Comparison of ENCODE assay signal across 13 cellular contexts in genomic region chr1:209653915-209654351, GRCh38. TPM values are rescaled to one million over a fixed set of nuclear protein-coding genes. Genes with fewer than 3 reads are reported as not detected.
A peak's percentile ranks its signal among the peaks of the same experiment; 100 is the strongest.
DNase-seq lines count a peak whose midpoint lies in the region; TF ChIP-seq lines count a peak whose summit lies in the region.
"Had no signal": no experiment of that assay in that cellular context is flagged by ENCODE, and none has a peak within 500 bp of the region (broad histone marks: within the 10 kb centered on the region; RNA-seq: fewer than 3 reads in every experiment).

No MANE protein-coding gene starts in this region.

- H3K4me3 Mint-ChIP-seq in activated CD4-positive, alpha-beta T cell treated with anti-CD3 and anti-CD28 coated beads, Interleukin-2, amount 10 ng/mL, durations not matched to agents 7 days and 5 days: no peak overlapping the region
- H3K4me3 Mint-ChIP-seq in type B pancreatic cell (peak overlapping the region; percentile 68), glutamatergic neuron (ENCODE audit: unreplicated experiment) (no peak overlapping the region)
- H3K4me3 Mint-ChIP-seq: naive B cell had no signal

- no peaks in the 10 kb centered on the region for H3K27me3 Mint-ChIP-seq in activated CD4-positive, alpha-beta T cell treated with anti-CD3 and anti-CD28 coated beads, Interleukin-2, amount 10 ng/mL, durations not matched to agents 7 days and 5 days
- peaks cover 28% of the 10 kb centered on the region for H3K27me3 Mint-ChIP-seq in type B pancreatic cell
- H3K27me3 Mint-ChIP-seq in glutamatergic neuron (ENCODE audit: unreplicated experiment): peaks cover 6% of the 10 kb centered on the region

- H4K20me1 ChIP-seq in hepatocyte (ENCODE audit: insufficient read depth, poor library complexity, severe bottlenecking): no peaks in the 10 kb centered on the region

- no peak for TF ChIP-seq CTCF in hepatocyte (IDR thresholded peaks at IDR 0.05; ENCODE audit: poor library complexity)
- no peak for TF ChIP-seq CTCF in type B pancreatic cell (conservative IDR thresholded peaks at IDR 0.05)
- TF ChIP-seq CTCF in glutamatergic neuron (IDR thresholded peaks at IDR 0.05; ENCODE audit: partially characterized antibody, unreplicated experiment): no peak

- peak overlapping the region; percentile 9 for H3K27ac Mint-ChIP-seq in activated CD4-positive, alpha-beta T cell treated with anti-CD3 and anti-CD28 coated beads, Interleukin-2, amount 10 ng/mL, durations not matched to agents 7 days and 5 days
- peak overlapping the region; percentile 95 for H3K27ac Mint-ChIP-seq in type B pancreatic cell
- H3K27ac Mint-ChIP-seq in glutamatergic neuron (ENCODE audit: unreplicated experiment): no peak overlapping the region

- peak overlapping the region; percentile 70 for H3K4me2 ChIP-seq in hepatocyte

- no peaks in the 10 kb centered on the region for H3K9me2 ChIP-seq in hepatocyte (replicated peaks; ENCODE audit: insufficient read depth)

- DNase-seq in activated CD4-positive, alpha-beta T cell treated with anti-CD3 and anti-CD28 coated beads, Interleukin-2, amount 10 ng/mL, durations not matched to agents 7 days and 5 days: no peak
- no peak for DNase-seq in activated CD4-positive, alpha-beta T cell treated with anti-CD3 and anti-CD28 coated beads, Interleukin-2, amount 50 U/mL, for 1 hour
- peak; percentile 22 for DNase-seq in NCI-H146 (lab: John Stamatoyannopoulos, UW)
- peak; percentile 74 for DNase-seq in hepatocyte (ENCODE audit: low spot score)
- DNase-seq in type B pancreatic cell (ENCODE audit: extremely low spot score, unreplicated experiment): no peak
- no peak for DNase-seq in midbrain (lab: John Stamatoyannopoulos, UW)
- DNase-seq in glutamatergic neuron: no peak
- DNase-seq in NCI-H345 treated with DMSO at 0.1 percent for 48 hours (lab: John Stamatoyannopoulos, UW; ENCODE audit: unreplicated experiment): no peak
- DNase-seq: activated CD4-positive, alpha-beta T cell treated with anti-CD3 and anti-CD28 coated beads for 4 hours; aorta; naive B cell; stimulated activated CD4-positive, alpha-beta T cell treated with anti-CD3 and anti-CD28 coated beads, Interleukin-2, amount 100 ng/mL, for 24 hours; uterus had no signal

- H3K79me2 ChIP-seq in hepatocyte: peaks cover 16% of the 10 kb centered on the region

- CTCF ChIA-PET in activated CD4-positive, alpha-beta T cell treated with anti-CD3 and anti-CD28 coated beads, Interleukin-2, amount 10 ng/mL, durations not matched to agents 7 days and 5 days (lab: Charles Lee): interaction anchor here (0.6 to 2.1 kb wide), 7 partner anchors 11 to 195 kb away, joined by 3 to 10 read pairs (median 3); no protein-coding TSS in a partner anchor

- H3K9me3 ChIP-seq in hepatocyte (ENCODE audit: low read depth): no peaks in the 10 kb centered on the region
- H3K9me3 ChIP-seq: uterus had no signal

- POLR2A ChIA-PET in activated CD4-positive, alpha-beta T cell treated with anti-CD3 and anti-CD28 coated beads, Interleukin-2, amount 10 ng/mL, durations not matched to agents 7 days and 5 days (lab: Charles Lee): no interaction called here

- H3K27ac ChIP-seq in hepatocyte: peak overlapping the region; percentile 97
- H3K27ac ChIP-seq: uterus had no signal

- H3K36me3 ChIP-seq in hepatocyte (replicated peaks; ENCODE audit: insufficient read depth, low read depth): no peaks in the 10 kb centered on the region
- H3K36me3 ChIP-seq: uterus had no signal

- 57% methylated on average over 7 of the region's 7 CpGs for whole genome bisulfite sequencing in hepatocyte (ENCODE audit: low lambda C conversion rate, missing lambda C conversion rate)

- peaks cover 32% of the 10 kb centered on the region for H3K4me1 ChIP-seq in hepatocyte (ENCODE audit: insufficient read depth)
- H3K4me1 ChIP-seq: uterus had no signal

- H2AFZ ChIP-seq in hepatocyte: no peak overlapping the region

- H3K4me1 Mint-ChIP-seq in activated CD4-positive, alpha-beta T cell treated with anti-CD3 and anti-CD28 coated beads, Interleukin-2, amount 10 ng/mL, durations not matched to agents 7 days and 5 days: peaks cover 40% of the 10 kb centered on the region
- peaks cover 45% of the 10 kb centered on the region for H3K4me1 Mint-ChIP-seq in type B pancreatic cell (ENCODE audit: unreplicated experiment)
- peaks cover 20% of the 10 kb centered on the region for H3K4me1 Mint-ChIP-seq in glutamatergic neuron (ENCODE audit: low read depth, unreplicated experiment)

- H3K9me3 Mint-ChIP-seq in activated CD4-positive, alpha-beta T cell treated with anti-CD3 and anti-CD28 coated beads, Interleukin-2, amount 10 ng/mL, durations not matched to agents 7 days and 5 days: no peaks in the 10 kb centered on the region
- peaks cover 4% of the 10 kb centered on the region for H3K9me3 Mint-ChIP-seq in type B pancreatic cell
- peaks cover 3% of the 10 kb centered on the region for H3K9me3 Mint-ChIP-seq in glutamatergic neuron (ENCODE audit: unreplicated experiment)
- H3K9me3 Mint-ChIP-seq: naive B cell had no signal

- H3K36me3 Mint-ChIP-seq in activated CD4-positive, alpha-beta T cell treated with anti-CD3 and anti-CD28 coated beads, Interleukin-2, amount 10 ng/mL, durations not matched to agents 7 days and 5 days (ENCODE audit: low read depth): no peaks in the 10 kb centered on the region
- H3K36me3 Mint-ChIP-seq in type B pancreatic cell (no peaks in the 10 kb centered on the region), glutamatergic neuron (ENCODE audit: unreplicated experiment) (no peaks in the 10 kb centered on the region)
- H3K36me3 Mint-ChIP-seq: naive B cell had no signal

- H3K4me3 ChIP-seq in hepatocyte: no peak overlapping the region
- H3K4me3 ChIP-seq: uterus had no signal

- H3K27me3 ChIP-seq in hepatocyte: no peaks in the 10 kb centered on the region
- H3K27me3 ChIP-seq: uterus had no signal

RNA-seq across cellular contexts. Expression of gene LAMB3, which starts 1.7 kb away (rescaled TPM):
- 1 to 10 TPM; 1.3 to 1.9 TPM for total RNA-seq in activated CD4-positive, alpha-beta T cell treated with anti-CD3 and anti-CD28 coated beads, Interleukin-2, amount 10 ng/mL, durations not matched to agents 7 days and 5 days
- total RNA-seq in hepatocyte (63.7 and 76.9 TPM in 2 replicates), type B pancreatic cell (ENCODE audit: low replicate concordance) (17.0 and 47.3 TPM in 2 replicates), glutamatergic neuron (ENCODE audit: unreplicated experiment) (0.54 TPM)
- polyA plus RNA-seq in hepatocyte: 48.8 and 55.9 TPM in 2 replicates

RNA-seq across cellular contexts. Expression of gene G0S2, which starts 21.3 kb away (rescaled TPM):
- under 1 TPM; 0.56 to 0.64 TPM for total RNA-seq in activated CD4-positive, alpha-beta T cell treated with anti-CD3 and anti-CD28 coated beads, Interleukin-2, amount 10 ng/mL, durations not matched to agents 7 days and 5 days
- total RNA-seq in hepatocyte (37.0 and 38.3 TPM in 2 replicates), type B pancreatic cell (ENCODE audit: low replicate concordance) (0.88 and 6.4 TPM in 2 replicates), glutamatergic neuron (ENCODE audit: unreplicated experiment) (2.5 TPM)
- 31.5 and 32.2 TPM in 2 replicates for polyA plus RNA-seq in hepatocyte

RNA-seq across cellular contexts. Expression of gene HSD11B1, which starts 50.7 kb away (rescaled TPM):
- total RNA-seq in activated CD4-positive, alpha-beta T cell treated with anti-CD3 and anti-CD28 coated beads, Interleukin-2, amount 10 ng/mL, durations not matched to agents 7 days and 5 days: 1 to 10 TPM; 1.5 TPM
- total RNA-seq in hepatocyte (1.7 and 2.1 TPM in 2 replicates), type B pancreatic cell (ENCODE audit: low replicate concordance) (not detected in 2 replicates), glutamatergic neuron (ENCODE audit: unreplicated experiment) (not detected)
- not detected in 2 replicates for polyA plus RNA-seq in hepatocyte

Comparison
In these comparisons a context has a peak if more than half of its experiments do, and no peak if none do; other contexts are left out.
1. DNase-seq: peak in NCI-H146 (single experiment) and hepatocyte (single experiment); none in activated CD4-positive, alpha-beta T cell treated with anti-CD3 and anti-CD28 coated beads, Interleukin-2, amount 10 ng/mL, durations not matched to agents 7 days and 5 days (single experiment), activated CD4-positive, alpha-beta T cell treated with anti-CD3 and anti-CD28 coated beads, Interleukin-2, amount 50 U/mL, for 1 hour (single experiment), type B pancreatic cell (single experiment), midbrain (single experiment), glutamatergic neuron (single experiment) and NCI-H345 treated with DMSO at 0.1 percent for 48 hours (single experiment).